ENCODE assay signal across 16 cellular contexts in the genomic region with DNA sequence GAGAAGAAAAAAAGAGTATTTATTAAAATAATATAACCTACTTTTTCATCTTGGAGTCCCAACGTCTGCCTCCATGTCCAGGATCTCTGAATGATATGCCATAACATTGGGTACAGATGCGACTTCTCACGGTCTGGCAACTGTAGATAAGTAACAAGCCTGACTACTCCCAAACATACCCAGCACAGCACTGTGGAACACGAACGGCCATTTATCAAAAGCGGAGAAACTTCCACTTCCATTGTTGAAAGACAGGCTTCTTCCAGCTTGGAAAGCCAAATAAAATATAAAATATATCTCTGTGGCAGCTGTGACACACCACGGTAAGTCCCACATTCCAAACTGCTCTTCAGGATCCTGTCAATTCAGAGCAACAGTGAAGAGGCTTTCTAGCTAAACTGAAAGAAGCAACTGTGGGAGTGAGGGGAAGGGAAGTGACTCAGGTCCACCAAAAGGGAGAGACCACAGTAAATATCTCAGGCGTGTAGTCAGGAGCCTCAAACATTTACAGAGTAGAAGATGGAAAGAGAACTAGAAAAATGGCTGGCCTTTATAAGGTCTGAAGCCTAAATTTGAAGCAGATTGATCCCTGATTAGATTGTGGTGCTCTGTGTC.
A peak's percentile ranks its signal among the peaks of the same experiment; 100 is the strongest.
DNase-seq lines count a peak whose midpoint lies in the region; ATAC-seq, FAIRE-seq and TF ChIP-seq lines count a peak whose summit lies in the region.
"Had no signal": no experiment of that assay in that cellular context is flagged by ENCODE, and none has a peak within 500 bp of the region (broad histone marks: within the 10 kb centered on the region; RNA-seq: fewer than 3 reads in every experiment).

No MANE protein-coding gene starts in this region.

- TF ChIP-seq POLR2A in H54 (IDR thresholded peaks at IDR 0.05; ENCODE audit: low read depth, low read length): no peak

- no peak overlapping the region for H3K4me3 ChIP-seq in choroid plexus epithelial cell (ENCODE audit: low read depth, low read length)
- H3K4me3 ChIP-seq: suprapubic skin had no signal

- TF ChIP-seq CTCF in choroid plexus epithelial cell (conservative IDR thresholded peaks at IDR 0.05; ENCODE audit: low read depth, low read length): no peak

- peak; percentile 78 for DNase-seq in H54 (ENCODE audit: insufficient read length, low spot score)
- DNase-seq in SW480 (ENCODE audit: low spot score): peak; percentile 5
- peak; percentile 71 for DNase-seq in choroid plexus epithelial cell (ENCODE audit: low read depth)
- DNase-seq in stromal cell of bone marrow (ENCODE audit: low read depth): peak; percentile 33
- no peak for DNase-seq in activated naive CD4-positive, alpha-beta T cell treated with Interleukin-2 at 50 U/mL for 16 hours
- DNase-seq in activated CD4-positive, CD25-positive, alpha-beta regulatory T cell treated with anti-CD3 and anti-CD28 coated beads, Interleukin-2, amount 50 U/mL, for 72 hours: no peak
- DNase-seq: activated CD4-positive, alpha-beta T cell treated with anti-CD3 and anti-CD28 coated beads for 48 hours; activated T-cell treated with anti-CD3 and anti-CD28 coated beads for 4 hours; DND-41; GOT3; NCI-H69; T-cell had no signal

- FAIRE-seq in H54 (lab: Jason Lieb, UNC): peak; percentile 100
- FAIRE-seq: frontal cortex, HepG2 had no signal

- ATAC-seq in HG03457 (IDR thresholded peaks at IDR 0.05; ENCODE audit: unreplicated experiment): no peak
- ATAC-seq: HepG2, T-cell had no signal

Comparison
In these comparisons a context has a peak if more than half of its experiments do, and no peak if none do; other contexts are left out.
1. DNase-seq: peak in H54 (single experiment), SW480 (single experiment), choroid plexus epithelial cell (single experiment) and stromal cell of bone marrow (single experiment); none in activated naive CD4-positive, alpha-beta T cell treated with Interleukin-2 at 50 U/mL for 16 hours (single experiment) and activated CD4-positive, CD25-positive, alpha-beta regulatory T cell treated with anti-CD3 and anti-CD28 coated beads, Interleukin-2, amount 50 U/mL, for 72 hours (single experiment).